In the genomic region with DNA sequence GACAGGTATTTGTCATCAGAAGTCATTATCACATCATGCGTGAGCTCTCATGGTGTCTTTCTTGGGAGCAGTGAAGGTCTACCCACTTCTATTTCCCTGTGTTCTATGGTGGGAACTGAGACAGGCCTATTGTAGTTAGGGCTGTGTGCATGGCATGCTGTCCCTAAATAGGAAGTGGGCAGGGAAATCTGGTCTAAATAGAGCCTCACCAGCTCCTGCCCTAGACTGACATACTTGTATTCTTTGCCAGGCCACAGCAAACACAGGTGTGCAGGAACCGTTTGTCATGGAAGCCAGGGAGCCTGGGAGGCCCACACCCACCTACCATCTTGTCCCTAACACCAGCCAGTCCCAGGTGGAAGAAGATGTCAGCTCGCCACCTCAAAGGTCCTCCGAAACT, we compare ENCODE assay signal across 14 cellular contexts. TPM values are rescaled to one million over a fixed set of nuclear protein-coding genes. Genes with fewer than 3 reads are reported as not detected.
DNase-seq lines count a peak whose midpoint lies in the region; ATAC-seq, FAIRE-seq and TF ChIP-seq lines count a peak whose summit lies in the region.
"Had no signal": no experiment of that assay in that cellular context is flagged by ENCODE, and none has a peak within 500 bp of the region (broad histone marks: within the 10 kb centered on the region; RNA-seq: fewer than 3 reads in every experiment).

No MANE protein-coding gene starts in this region.

- H3K4me1 Mint-ChIP-seq in activated CD4-positive, alpha-beta T cell treated with anti-CD3 and anti-CD28 coated beads for 36 hours: peaks cover 79% of the 10 kb centered on the region

- H3K27me3 ChIP-seq in psoas muscle (ENCODE audit: insufficient read depth in 3 of 3, low read length in 2 of 3): no peaks in the 10 kb centered on the region
- H3K27me3 ChIP-seq in vagina: no peaks in the 10 kb centered on the region
- H3K27me3 ChIP-seq: upper lobe of right lung had no signal

- H3K27ac Mint-ChIP-seq in activated CD4-positive, alpha-beta T cell treated with anti-CD3 and anti-CD28 coated beads for 36 hours: peak overlapping the region; percentile 97
- peak overlapping the region; percentile 83 to 92 for H3K27ac Mint-ChIP-seq in activated naive CD4-positive, alpha-beta T cell treated with anti-CD3 and anti-CD28 coated beads, Interleukin-2, amount 50 U/mL, for 72 hours

- TF ChIP-seq CTCF in psoas muscle (IDR thresholded peaks at IDR 0.05) (no peak), vagina (IDR thresholded peaks at IDR 0.05) (no peak)

- peaks cover 51% of the 10 kb centered on the region for H3K36me3 Mint-ChIP-seq in activated CD4-positive, alpha-beta T cell treated with anti-CD3 and anti-CD28 coated beads for 36 hours (ENCODE audit: low read depth)
- H3K36me3 Mint-ChIP-seq in activated naive CD4-positive, alpha-beta T cell treated with anti-CD3 and anti-CD28 coated beads, Interleukin-2, amount 50 U/mL, for 72 hours: peaks cover 26 to 34% of the 10 kb centered on the region in 2 donors

- H3K27ac ChIP-seq in psoas muscle (peak overlapping the region; percentile 92), vagina (no peak overlapping the region)
- H3K27ac ChIP-seq: epithelial cell of prostate, upper lobe of right lung had no signal

- H3K9me3 ChIP-seq in psoas muscle (no peaks in the 10 kb centered on the region), vagina (no peaks in the 10 kb centered on the region)
- H3K9me3 ChIP-seq: upper lobe of right lung had no signal

- POLR2A ChIA-PET in activated CD4-positive, alpha-beta T cell treated with anti-CD3 and anti-CD28 coated beads for 36 hours (lab: Charles Lee): interaction anchor here (0.7 kb wide), 1 partner anchor 620 kb away, joined by 3 read pairs; no protein-coding TSS in a partner anchor

- 69 to 85% (median 80%) methylated on average over 4 of the region's 4 CpGs for WGBS in psoas muscle, 3 donors

- no peak for ATAC-seq in activated CD4-positive, alpha-beta T cell treated with anti-CD3 and anti-CD28 coated beads for 36 hours
- ATAC-seq in activated naive CD4-positive, alpha-beta T cell treated with anti-CD3 and anti-CD28 coated beads, Interleukin-2, amount 50 U/mL, for 72 hours: no peak
- ATAC-seq in psoas muscle: peak; percentile 20 to 74 (median 50)
- ATAC-seq: upper lobe of right lung had no signal

- CTCF ChIA-PET in activated CD4-positive, alpha-beta T cell treated with anti-CD3 and anti-CD28 coated beads for 36 hours (lab: Charles Lee): interaction anchor here (0.9 to 22.1 kb wide), 5 partner anchors 12 to 52 kb away, joined by 3 to 517 read pairs (median 7); a partner anchor contains a TSS

- no peaks in the 10 kb centered on the region for H3K9me3 Mint-ChIP-seq in activated CD4-positive, alpha-beta T cell treated with anti-CD3 and anti-CD28 coated beads for 36 hours (ENCODE audit: low read depth)
- H3K9me3 Mint-ChIP-seq in activated naive CD4-positive, alpha-beta T cell treated with anti-CD3 and anti-CD28 coated beads, Interleukin-2, amount 50 U/mL, for 72 hours: no peaks in the 10 kb centered on the region

- H3K27me3 Mint-ChIP-seq in activated CD4-positive, alpha-beta T cell treated with anti-CD3 and anti-CD28 coated beads for 36 hours: no peaks in the 10 kb centered on the region

- no peak for DNase-seq in activated CD4-positive, alpha-beta T cell treated with anti-CD3 and anti-CD28 coated beads for 36 hours
- DNase-seq in activated CD4-positive, alpha-beta T cell treated with anti-CD3 and anti-CD28 coated beads for 1 hour: no peak
- DNase-seq in GM12891 (ENCODE audit: insufficient read length, low spot score) (no peak), psoas muscle (no peak), vagina (ENCODE audit: extremely low spot score in 2 of 2) (no peak), 8988T (no peak)
- DNase-seq in activated naive CD4-positive, alpha-beta T cell treated with anti-CD3 and anti-CD28 coated beads, Interleukin-2, amount 50 U/mL, for 72 hours (ENCODE audit: low spot score in 2 of 2): no peak
- DNase-seq in activated CD4-positive, CD25-positive, alpha-beta regulatory T cell treated with anti-CD3 and anti-CD28 coated beads, Interleukin-2, amount 50 U/mL, for 72 hours: no peak
- DNase-seq: NCI-H2081, NCI-H774, T-helper 9 cell, upper lobe of right lung had no signal

- H3K36me3 ChIP-seq in psoas muscle (ENCODE audit: insufficient read depth in 1 of 2, low read depth in 1 of 2): peaks cover 0 to 81% of the 10 kb centered on the region in 2 donors
- H3K36me3 ChIP-seq in vagina: peaks cover 0 to 10% of the 10 kb centered on the region in 2 donors

- intact Hi-C loops in activated CD4-positive, alpha-beta T cell treated with anti-CD3 and anti-CD28 coated beads for 36 hours (cut with DNase I, micrococcal nuclease): loop anchor here in 1 of 2 experiments (2.0 kb wide), 1 partner anchor 14 kb away; no protein-coding TSS in a partner anchor
- intact Hi-C loops in psoas muscle (cut with DNase I) (no loop called here), vagina (cut with DNase I) (no loop called here)

- H3K4me3 ChIP-seq in psoas muscle (peak overlapping the region; percentile 8), vagina (no peak overlapping the region)
- H3K4me3 ChIP-seq: upper lobe of right lung had no signal

- H3K4me1 ChIP-seq in psoas muscle: peaks cover 74% of the 10 kb centered on the region
- peaks cover 28% of the 10 kb centered on the region for H3K4me1 ChIP-seq in vagina

- FAIRE-seq in GM12891 (lab: Jason Lieb, UNC): peak; percentile 51
- FAIRE-seq: GM18507 had no signal

- H3K4me3 Mint-ChIP-seq in activated CD4-positive, alpha-beta T cell treated with anti-CD3 and anti-CD28 coated beads for 36 hours: no peak overlapping the region

- no peak; the same call in 1 of the 2 replicates for TF ChIP-seq POLR2A in GM12891 (IDR thresholded peaks at IDR 0.05; ENCODE audit: low read depth, low read length)
- no peak for TF ChIP-seq POLR2A in vagina (IDR thresholded peaks at IDR 0.05)

TF ChIP-seq in GM12891, 5 proteins besides CTCF, POLR2A, EP300 and RAD21:
- TF ChIP-seq POU2F2 (IDR thresholded peaks at IDR 0.05; ENCODE audit: low read depth, low read length): 0 out of 2 replicates have a peak, but pooled peaks have one; percentile 9
- TF ChIP-seq TAF1 (IDR thresholded peaks at IDR 0.05; ENCODE audit: low read depth, low read length): no peak
- TF ChIP-seq SPI1 (IDR thresholded peaks at IDR 0.05; ENCODE audit: low read depth, low read length): 0 out of 2 replicates have a peak, but pooled peaks have one; percentile 14
- TF ChIP-seq PAX5 (IDR thresholded peaks at IDR 0.05; ENCODE audit: insufficient read depth, low read length, severe bottlenecking): no peak

RNA-seq across cellular contexts. Expression of a gene that starts 10.1 kb away (rescaled TPM):
- 10 to 100 TPM; 55.7 to 58.7 TPM for total RNA-seq in activated CD4-positive, alpha-beta T cell treated with anti-CD3 and anti-CD28 coated beads for 36 hours
- 27.0 TPM for polyA plus RNA-seq in GM12891 (2012; ENCODE audit: low read depth, missing spikeins)
- total RNA-seq in activated naive CD4-positive, alpha-beta T cell treated with anti-CD3 and anti-CD28 coated beads, Interleukin-2, amount 50 U/mL, for 72 hours: 10 to 100 TPM; 69.0 to 97.7 TPM
- 100 to 1,000 TPM in 1 of 4 donors, 10 to 100 TPM in 3; 25.6 to 217 (median 70.5) TPM for total RNA-seq in psoas muscle
- polyA plus RNA-seq in psoas muscle: 10 to 100 TPM in 2 of 3 donors, 1 to 10 TPM in 1; 9.2 to 55.2 (median 36.4) TPM
- 35.1 TPM for total RNA-seq in vagina

RNA-seq across cellular contexts. Expression of a gene that starts 29.3 kb away (rescaled TPM):
- total RNA-seq in activated CD4-positive, alpha-beta T cell treated with anti-CD3 and anti-CD28 coated beads for 36 hours: 1 to 10 TPM; 6.0 to 7.0 TPM
- 6.5 TPM for polyA plus RNA-seq in GM12891 (2012; ENCODE audit: low read depth, missing spikeins)
- total RNA-seq in activated naive CD4-positive, alpha-beta T cell treated with anti-CD3 and anti-CD28 coated beads, Interleukin-2, amount 50 U/mL, for 72 hours: 1 to 10 TPM; 9.7 to 9.8 TPM
- total RNA-seq in psoas muscle (10 to 100 TPM; 28.0 to 65.0 (median 31.0) TPM), vagina (18.2 TPM)
- 10 to 100 TPM; 13.0 to 31.7 (median 22.6) TPM for polyA plus RNA-seq in psoas muscle

RNA-seq across cellular contexts. Expression of a gene that starts 36.3 kb away (rescaled TPM):
- total RNA-seq in activated CD4-positive, alpha-beta T cell treated with anti-CD3 and anti-CD28 coated beads for 36 hours: 10 to 100 TPM; 17.4 to 21.7 TPM
- polyA plus RNA-seq in GM12891 (2012; ENCODE audit: low read depth, missing spikeins): 14.2 TPM
- total RNA-seq in activated naive CD4-positive, alpha-beta T cell treated with anti-CD3 and anti-CD28 coated beads, Interleukin-2, amount 50 U/mL, for 72 hours: 10 to 100 TPM; 21.4 to 29.6 TPM
- total RNA-seq in psoas muscle (10 to 100 TPM in 2 of 4 donors, 1 to 10 TPM in 2; 7.9 to 12.6 (median 9.9) TPM), vagina (15.5 TPM)
- 10 to 100 TPM in 1 of 3 donors, 1 to 10 TPM in 2; 5.8 to 16.3 (median 9.5) TPM for polyA plus RNA-seq in psoas muscle

RNA-seq across cellular contexts. Expression of a gene that starts 36.4 kb away (rescaled TPM):
- 10 to 100 TPM; 62.7 to 70.7 TPM for total RNA-seq in activated CD4-positive, alpha-beta T cell treated with anti-CD3 and anti-CD28 coated beads for 36 hours
- polyA plus RNA-seq in GM12891 (2012; ENCODE audit: low read depth, missing spikeins): 49.7 TPM
- total RNA-seq in activated naive CD4-positive, alpha-beta T cell treated with anti-CD3 and anti-CD28 coated beads, Interleukin-2, amount 50 U/mL, for 72 hours: 10 to 100 TPM; 33.7 to 80.2 TPM
- 10 to 100 TPM; 19.9 to 31.4 (median 26.6) TPM for total RNA-seq in psoas muscle
- polyA plus RNA-seq in psoas muscle: 10 to 100 TPM; 18.9 to 45.1 (median 20.4) TPM
- total RNA-seq in vagina: 47.9 TPM

RNA-seq across cellular contexts. Expression of a gene that starts 38.5 kb away (rescaled TPM):
- total RNA-seq in activated CD4-positive, alpha-beta T cell treated with anti-CD3 and anti-CD28 coated beads for 36 hours: under 1 TPM; 0.58 to 0.85 TPM
- polyA plus RNA-seq in GM12891 (2012; ENCODE audit: low read depth, missing spikeins): 0.12 TPM
- total RNA-seq in activated naive CD4-positive, alpha-beta T cell treated with anti-CD3 and anti-CD28 coated beads, Interleukin-2, amount 50 U/mL, for 72 hours: under 1 TPM; 0.43 to 0.48 TPM
- total RNA-seq in psoas muscle (not detected), vagina (71.0 TPM)
- polyA plus RNA-seq in psoas muscle: under 1 TPM; 0.03 to 0.08 (median 0.05) TPM

Comparison
In these comparisons a context has a peak if more than half of its experiments do, and no peak if none do; other contexts are left out.
1. ATAC-seq: peak in psoas muscle (4 of 4); none in activated CD4-positive, alpha-beta T cell treated with anti-CD3 and anti-CD28 coated beads for 36 hours (single experiment) and activated naive CD4-positive, alpha-beta T cell treated with anti-CD3 and anti-CD28 coated beads, Interleukin-2, amount 50 U/mL, for 72 hours (0 of 2).